14 cellular contexts compared by ENCODE assay signal in the genomic region with DNA sequence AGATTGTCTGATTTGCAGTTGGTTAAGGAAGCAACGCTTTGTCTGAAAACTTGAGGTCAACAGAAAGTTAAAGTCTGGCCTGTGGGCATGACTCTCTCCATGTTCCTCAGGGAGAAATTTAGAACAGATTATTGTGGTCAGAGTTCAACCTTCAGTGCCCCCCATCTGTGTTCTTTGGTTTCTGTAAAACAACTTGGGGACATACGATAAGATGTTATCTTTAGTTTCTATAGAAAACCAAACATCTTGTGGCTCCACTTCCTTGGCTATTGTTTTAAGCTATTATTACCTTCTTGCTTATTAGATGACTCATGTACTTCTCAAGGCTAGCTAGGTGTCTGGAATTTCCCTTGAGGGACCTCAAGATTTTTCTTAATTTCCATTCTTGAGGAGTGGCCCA.
"Had no signal": no experiment of that assay in that cellular context is flagged by ENCODE, and none has a peak within 500 bp of the region (broad histone marks: within the 10 kb centered on the region; RNA-seq: fewer than 3 reads in every experiment).

No MANE protein-coding gene starts in this region.

- H3K27ac Mint-ChIP-seq: activated naive CD4-positive, alpha-beta T cell treated with anti-CD3 and anti-CD28 coated beads, Interleukin-2, amount 10 ng/mL, durations not matched to agents 7 days and 5 days; activated T-helper 2 cell treated with anti-CD3 and anti-CD28 coated beads, Interferon-gamma antibody, Interleukin-2, Interleukin-4, amounts not matched to agents 10 μg/mL and 5 μg/mL and 100 μg/mL, durations not matched to agents 14 hours and 24 hours and 36 hours; T-helper 1 cell treated with Interleukin-12 subunit alpha and Interleukin-12 subunit beta and Interleukin-4 antibody, amounts not matched to agents 30 μg/mL and 1 μg/mL, for 36 hours had no signal

- H3K4me3 ChIP-seq: adrenal gland, esophagus squamous epithelium, heart left ventricle, left ventricle myocardium inferior, tibial artery, vagina had no signal

- H3K36me3 ChIP-seq: adrenal gland, esophagus squamous epithelium, heart left ventricle, left ventricle myocardium inferior, tibial artery, vagina had no signal

- ATAC-seq: foreskin keratinocyte had no signal

- H3K9me3 Mint-ChIP-seq: activated naive CD4-positive, alpha-beta T cell treated with anti-CD3 and anti-CD28 coated beads, Interleukin-2, amount 10 ng/mL, durations not matched to agents 7 days and 5 days; activated T-helper 2 cell treated with anti-CD3 and anti-CD28 coated beads, Interferon-gamma antibody, Interleukin-2, Interleukin-4, amounts not matched to agents 10 μg/mL and 5 μg/mL and 100 μg/mL, durations not matched to agents 14 hours and 24 hours and 36 hours; T-helper 1 cell treated with Interleukin-12 subunit alpha and Interleukin-12 subunit beta and Interleukin-4 antibody, amounts not matched to agents 30 μg/mL and 1 μg/mL, for 36 hours had no signal

- H3K4me3 Mint-ChIP-seq: activated naive CD4-positive, alpha-beta T cell treated with anti-CD3 and anti-CD28 coated beads, Interleukin-2, amount 10 ng/mL, durations not matched to agents 7 days and 5 days; T-helper 1 cell treated with Interleukin-12 subunit alpha and Interleukin-12 subunit beta and Interleukin-4 antibody, amounts not matched to agents 30 μg/mL and 1 μg/mL, for 36 hours had no signal

- H3K36me3 Mint-ChIP-seq: activated naive CD4-positive, alpha-beta T cell treated with anti-CD3 and anti-CD28 coated beads, Interleukin-2, amount 10 ng/mL, durations not matched to agents 7 days and 5 days had no signal

- H3K9me3 ChIP-seq: adrenal gland, esophagus squamous epithelium, heart left ventricle, left ventricle myocardium inferior, tibial artery, vagina had no signal

- H3K4me1 ChIP-seq: adrenal gland, esophagus squamous epithelium, foreskin keratinocyte, heart left ventricle, left ventricle myocardium inferior, tibial artery, vagina had no signal

- H3K27me3 ChIP-seq: adrenal gland, esophagus squamous epithelium, heart left ventricle, tibial artery, vagina had no signal

- DNase-seq: activated CD4-positive, alpha-beta T cell treated with anti-CD3 and anti-CD28 coated beads, Interleukin-2, amount 50 U/mL, for 1 hour; activated naive CD4-positive, alpha-beta T cell treated with anti-CD3 and anti-CD28 coated beads, Interleukin-2, amount 10 ng/mL, durations not matched to agents 7 days and 5 days; activated T-cell treated with anti-CD3 and anti-CD28 coated beads for 4 hours; adrenal gland; esophagus squamous epithelium; heart left ventricle; left ventricle myocardium inferior; mesenchymal stem cell; stimulated activated CD4-positive, alpha-beta T cell treated with anti-CD3 and anti-CD28 coated beads, Interleukin-4, amount 100 ng/mL, for 4 hours; tibial artery had no signal

- H3K27me3 Mint-ChIP-seq: activated naive CD4-positive, alpha-beta T cell treated with anti-CD3 and anti-CD28 coated beads, Interleukin-2, amount 10 ng/mL, durations not matched to agents 7 days and 5 days had no signal

- H3K4me1 Mint-ChIP-seq: activated naive CD4-positive, alpha-beta T cell treated with anti-CD3 and anti-CD28 coated beads, Interleukin-2, amount 10 ng/mL, durations not matched to agents 7 days and 5 days had no signal

- H3K27ac ChIP-seq: adrenal gland, esophagus squamous epithelium, foreskin keratinocyte, heart left ventricle, left ventricle myocardium inferior, tibial artery, vagina had no signal
